ENCODE assay signal across 1 cellular context in genomic region chr2:32010670-32011565, GRCh38.
TF ChIP-seq lines count a peak whose summit lies in the region.

Gene MEMO1, minus strand, starts transcription at chr2:32011008. Its CDS starts 761 bp downstream, at chr2:32010247.

TF ChIP-seq in GM12878, 131 proteins besides CTCF, POLR2A, EP300 and RAD21 (continued from another document and continues in another):
- TF ChIP-seq TBL1XR1 (IDR thresholded peaks at IDR 0.05; ENCODE audit: low read depth, low read length) = peak; percentile 76; the same call in 1 of the 2 replicates
- TF ChIP-seq CHD4 (IDR thresholded peaks at IDR 0.05) = no peak
- no peak; the same call in 1 of the 2 replicates for TF ChIP-seq BMI1 (IDR thresholded peaks at IDR 0.05; ENCODE audit: borderline replicate concordance)
- TF ChIP-seq GATAD2B (conservative IDR thresholded peaks at IDR 0.05; ENCODE audit: low read depth) = peak; percentile 90
- TF ChIP-seq SREBF2 (IDR thresholded peaks at IDR 0.05; ENCODE audit: low read length) = no peak
- TF ChIP-seq BCL11A (IDR thresholded peaks at IDR 0.05; ENCODE audit: low read depth, low read length) = peak; percentile 37; the same call in 1 of the 2 replicates
- TF ChIP-seq RELA (IDR thresholded peaks at IDR 0.05; ENCODE audit: borderline replicate concordance, partially characterized antibody) = peak; percentile 73
- TF ChIP-seq MTA3 (IDR thresholded peaks at IDR 0.05; ENCODE audit: borderline replicate concordance, low read length) = no peak
- peak; percentile 79 for TF ChIP-seq CREB1 (IDR thresholded peaks at IDR 0.05; ENCODE audit: low read depth)
- TF ChIP-seq USF1 (IDR thresholded peaks at IDR 0.05; ENCODE audit: borderline replicate concordance, extremely low read length, insufficient read depth, low read depth, low read length) = no peak
- TF ChIP-seq NR2C1 (IDR thresholded peaks at IDR 0.05) = peak; percentile 34
- TF ChIP-seq CBFB (IDR thresholded peaks at IDR 0.05; ENCODE audit: low read depth) = peak; percentile 85; the same call in 1 of the 2 replicates
- peak; percentile 95; the same call in 1 of the 2 replicates for TF ChIP-seq RB1 (IDR thresholded peaks at IDR 0.05; ENCODE audit: borderline replicate concordance)
- 0 out of 2 replicates have a peak, but pooled peaks have one; percentile 7 for TF ChIP-seq MEF2A (IDR thresholded peaks at IDR 0.05; ENCODE audit: insufficient read depth, low read depth, low read length)
- peak; percentile 78 for TF ChIP-seq NR2F1 (conservative IDR thresholded peaks at IDR 0.05)
- peak; percentile 84 for TF ChIP-seq BACH1 (IDR thresholded peaks at IDR 0.05; ENCODE audit: borderline replicate concordance)
- TF ChIP-seq IRF3 (IDR thresholded peaks at IDR 0.05) = no peak
- no peak for TF ChIP-seq CEBPB (IDR thresholded peaks at IDR 0.05; ENCODE audit: borderline replicate concordance in 1 of 2, low read depth in 2 of 2, low read length in 2 of 2)
- TF ChIP-seq HCFC1 (IDR thresholded peaks at IDR 0.05; ENCODE audit: low read length) = peak; percentile 65; the same call in 1 of the 2 replicates
- no peak for TF ChIP-seq FOS (IDR thresholded peaks at IDR 0.05; ENCODE audit: borderline replicate concordance, extremely low read depth, insufficient read length)
- TF ChIP-seq GABPA (IDR thresholded peaks at IDR 0.05; ENCODE audit: low read depth) = no peak
- peak; percentile 15 for TF ChIP-seq SMAD1 (IDR thresholded peaks at IDR 0.05; ENCODE audit: low read depth, partially characterized antibody)
- TF ChIP-seq POLR2AphosphoS2 (IDR thresholded peaks at IDR 0.05; ENCODE audit: low read depth, low read length) = peak; percentile 80; the same call in 1 of the 2 replicates
- TF ChIP-seq ATF2 (IDR thresholded peaks at IDR 0.05; ENCODE audit: low read length) = no peak
- TF ChIP-seq BCLAF1 (IDR thresholded peaks at IDR 0.05) = no peak
- peak; percentile 18 for TF ChIP-seq E2F8 (IDR thresholded peaks at IDR 0.05; ENCODE audit: low read depth, partially characterized antibody)
- TF ChIP-seq ATF7 (IDR thresholded peaks at IDR 0.05; ENCODE audit: low read depth) = peak; percentile 70
- TF ChIP-seq ZBTB4 (CRISPR knock-in tag; IDR thresholded peaks at IDR 0.05) = no peak
- peak; percentile 96 for TF ChIP-seq CHD2 (IDR thresholded peaks at IDR 0.05; ENCODE audit: borderline replicate concordance, low read depth, low read length)
- no peak for TF ChIP-seq HDAC2 (IDR thresholded peaks at IDR 0.05)
- peak; percentile 91 for TF ChIP-seq PML (IDR thresholded peaks at IDR 0.05; ENCODE audit: low read length)
- no peak for TF ChIP-seq SUPT20H (IDR thresholded peaks at IDR 0.05; ENCODE audit: borderline replicate concordance, control insufficient read depth, low read depth, low read length)
- TF ChIP-seq SRF (IDR thresholded peaks at IDR 0.05; ENCODE audit: low read depth in 2 of 2, low read length in 2 of 2) = peak in 1 of 2 experiments; percentile 57; a peak in 1 of 4 replicates
- peak; percentile 94 for TF ChIP-seq IKZF1 (conservative IDR thresholded peaks at IDR 0.05)
- no peak for TF ChIP-seq EZH2 (IDR thresholded peaks at IDR 0.05; ENCODE audit: borderline replicate concordance, control insufficient read depth, low read depth, low read length)
- peak; percentile 48; the same call in 1 of the 2 replicates for TF ChIP-seq ELK1 (IDR thresholded peaks at IDR 0.05; ENCODE audit: low read depth, low read length)
- TF ChIP-seq NBN (IDR thresholded peaks at IDR 0.05) = peak; percentile 99
- no peak for TF ChIP-seq NFYA (IDR thresholded peaks at IDR 0.05; ENCODE audit: borderline replicate concordance, low read depth, low read length)
- TF ChIP-seq STAT1 (conservative IDR thresholded peaks at IDR 0.05) = peak; percentile 86; the same call in 1 of the 2 replicates
- TF ChIP-seq MAX (IDR thresholded peaks at IDR 0.05; ENCODE audit: low read depth, low read length) = peak; percentile 91
- TF ChIP-seq HDGF (IDR thresholded peaks at IDR 0.05) = peak; percentile 78; the same call in 1 of the 2 replicates
- no peak for TF ChIP-seq BRCA1 (IDR thresholded peaks at IDR 0.05; ENCODE audit: low read depth, low read length)
- no peak for TF ChIP-seq ZBTB11 (CRISPR knock-in tag; IDR thresholded peaks at IDR 0.05)
- peak; percentile 94 for TF ChIP-seq MYC (IDR thresholded peaks at IDR 0.05; ENCODE audit: insufficient read depth, insufficient read length, insufficient replicate concordance, low read length, severe bottlenecking)
- peak; percentile 78 for TF ChIP-seq CREM (IDR thresholded peaks at IDR 0.05; ENCODE audit: low read depth)
- no peak for TF ChIP-seq PAX8 (IDR thresholded peaks at IDR 0.05)
